Comparison of ENCODE assay signal across 8 cellular contexts in genomic region chr3:43180027-43180426, GRCh38.
DNase-seq lines count a peak whose midpoint lies in the region; FAIRE-seq and TF ChIP-seq lines count a peak whose summit lies in the region.

No MANE protein-coding gene starts in this region.

- H3K9ac ChIP-seq in mucosa of stomach (ENCODE audit: low read length), result peak overlapping the region; percentile 35

- H3K9me3 ChIP-seq in mucosa of stomach (ENCODE audit: control insufficient read depth, low read length) (no peaks in the 10 kb centered on the region), ovary (no peaks in the 10 kb centered on the region)

- TF ChIP-seq CTCF in bronchial epithelial cell (IDR thresholded peaks at IDR 0.05; ENCODE audit: insufficient read depth, low read length, severe bottlenecking) (no peak), ovary (IDR thresholded peaks at IDR 0.05) (no peak)

- H3K4me3 ChIP-seq in bronchial epithelial cell (ENCODE audit: low read depth, low read length), result no peak overlapping the region
- no peak overlapping the region for H3K4me3 ChIP-seq in mucosa of stomach (ENCODE audit: low read length)
- no peak overlapping the region for H3K4me3 ChIP-seq in ovary

- H3K27me3 ChIP-seq in bronchial epithelial cell (ENCODE audit: control insufficient read depth, insufficient read depth, low read length) (no peaks in the 10 kb centered on the region), mucosa of stomach (ENCODE audit: control insufficient read depth, insufficient read depth, low read length) (no peaks in the 10 kb centered on the region), ovary (no peaks in the 10 kb centered on the region)

- 16 to 26% (median 21%) methylated on average over 4 of the region's 4 CpGs for WGBS in ovary, 3 donors

- H3K27ac ChIP-seq in ovary, result peak overlapping the region in 1 of 2 donors; percentile 7

- peak; percentile 45 for DNase-seq in A172 (ENCODE audit: low spot score)
- peak; percentile 15 for DNase-seq in GM19239 (ENCODE audit: insufficient read length, low spot score)
- DNase-seq in NOMO-1 treated with DMSO at 0.1 percent for 48 hours (lab: John Stamatoyannopoulos, UW; ENCODE audit: unreplicated experiment), result peak; percentile 80
- DNase-seq in bronchial epithelial cell (ENCODE audit: low read depth), result peak; percentile 98
- no peak for DNase-seq in DMS114 treated with DMSO at 0.1 percent for 48 hours (lab: John Stamatoyannopoulos, UW; ENCODE audit: unreplicated experiment)
- no peak for DNase-seq in D341Med (ENCODE audit: low spot score)
- no peak for DNase-seq in ovary

- H3K36me3 ChIP-seq in bronchial epithelial cell (ENCODE audit: control insufficient read depth, insufficient read depth, low read length) (no peaks in the 10 kb centered on the region), mucosa of stomach (ENCODE audit: control insufficient read depth, insufficient read depth, low read length) (no peaks in the 10 kb centered on the region), ovary (no peaks in the 10 kb centered on the region)

- TF ChIP-seq EP300 in ovary (IDR thresholded peaks at IDR 0.05), result no peak

- intact Hi-C loops in ovary (cut with DNase I), result no loop called here

- TF ChIP-seq POLR2A in ovary (IDR thresholded peaks at IDR 0.05), result no peak

- FAIRE-seq in GM19239 (lab: Jason Lieb, UNC) (peak; percentile 86), bronchial epithelial cell (lab: Jason Lieb, UNC) (peak; percentile 68)

- H3K4me1 ChIP-seq in mucosa of stomach (ENCODE audit: control insufficient read depth, insufficient read depth, low read length) (peaks cover 63% of the 10 kb centered on the region), ovary (ENCODE audit: insufficient read depth) (peaks cover 3% of the 10 kb centered on the region)

Comparison
In these comparisons a context has a peak if more than half of its experiments do, and no peak if none do; other contexts are left out.
1. DNase-seq: peak in A172 (single experiment), GM19239 (single experiment), NOMO-1 treated with DMSO at 0.1 percent for 48 hours (single experiment) and bronchial epithelial cell (single experiment); none in DMS114 treated with DMSO at 0.1 percent for 48 hours (single experiment), D341Med (single experiment) and ovary (0 of 5).